1 cellular context compared by ENCODE assay signal in genomic region chr1:167803358-167804217, GRCh38.
TF ChIP-seq lines count a peak whose summit lies in the region.

No MANE protein-coding gene starts in this region.

TF ChIP-seq in GM12878, 131 proteins besides CTCF, POLR2A, EP300 and RAD21 (continued from another document and continues in another):
- TF ChIP-seq CUX1 (IDR thresholded peaks at IDR 0.05; ENCODE audit: insufficient replicate concordance, low read depth, low read length) (no peak), POLR2AphosphoS2 (IDR thresholded peaks at IDR 0.05; ENCODE audit: low read depth, low read length) (no peak), CBX5 (IDR thresholded peaks at IDR 0.05; ENCODE audit: low read depth) (peak; percentile 76; the same call in 1 of the 2 replicates), GABPA (IDR thresholded peaks at IDR 0.05; ENCODE audit: low read depth) (no peak), SMAD1 (IDR thresholded peaks at IDR 0.05; ENCODE audit: low read depth, partially characterized antibody) (no peak), SP1 (IDR thresholded peaks at IDR 0.05; ENCODE audit: low read depth, low read length) (no peak), CHD1 (IDR thresholded peaks at IDR 0.05; ENCODE audit: low read depth, low read length) (no peak), HDAC6 (IDR thresholded peaks at IDR 0.05; ENCODE audit: unreplicated experiment) (no peak), KLF5 (IDR thresholded peaks at IDR 0.05; ENCODE audit: partially characterized antibody) (no peak), BACH1 (IDR thresholded peaks at IDR 0.05; ENCODE audit: borderline replicate concordance) (no peak), NBN (IDR thresholded peaks at IDR 0.05) (0 out of 2 replicates have a peak, but pooled peaks have one; percentile 73), PML (IDR thresholded peaks at IDR 0.05; ENCODE audit: low read length) (no peak), HCFC1 (IDR thresholded peaks at IDR 0.05; ENCODE audit: low read length) (no peak), BMI1 (IDR thresholded peaks at IDR 0.05; ENCODE audit: borderline replicate concordance) (no peak), ATF7 (IDR thresholded peaks at IDR 0.05; ENCODE audit: low read depth) (no peak), WRNIP1 (IDR thresholded peaks at IDR 0.05; ENCODE audit: borderline replicate concordance, low read depth, low read length) (no peak), IRF4 (IDR thresholded peaks at IDR 0.05; ENCODE audit: low read depth, low read length) (0 out of 2 replicates have a peak, but pooled peaks have one; percentile 42), NR2C2 (IDR thresholded peaks at IDR 0.05; ENCODE audit: borderline replicate concordance, control insufficient read depth, insufficient read length, low read depth) (no peak), CBFB (IDR thresholded peaks at IDR 0.05; ENCODE audit: low read depth) (no peak), ZNF384 (IDR thresholded peaks at IDR 0.05; ENCODE audit: borderline replicate concordance, low read depth, low read length) (peak; percentile 20; the same call in 1 of the 2 replicates), PKNOX1 (IDR thresholded peaks at IDR 0.05) (no peak), EED (IDR thresholded peaks at IDR 0.05; ENCODE audit: low read depth) (peak; percentile 21; the same call in 1 of the 2 replicates), RFX5 (IDR thresholded peaks at IDR 0.05; ENCODE audit: low read depth, low read length) (no peak), GATAD2B (conservative IDR thresholded peaks at IDR 0.05; ENCODE audit: low read depth) (no peak; the same call in 1 of the 2 replicates), STAT3 (IDR thresholded peaks at IDR 0.05; ENCODE audit: low read depth, low read length) (no peak), YBX1 (IDR thresholded peaks at IDR 0.05) (no peak), ZNF274 (IDR thresholded peaks at IDR 0.05; ENCODE audit: insufficient read depth, insufficient read length) (no peak), NFXL1 (IDR thresholded peaks at IDR 0.05; ENCODE audit: borderline replicate concordance) (no peak), TCF12 (IDR thresholded peaks at IDR 0.05; ENCODE audit: low read depth, low read length) (0 out of 2 replicates have a peak, but pooled peaks have one; percentile 31), TCF3 (IDR thresholded peaks at IDR 0.05; ENCODE audit: borderline replicate concordance, insufficient read depth, low read depth, low read length) (no peak), ATF3 (IDR thresholded peaks at IDR 0.05; ENCODE audit: borderline replicate concordance, extremely low read depth, low read depth, low read length) (no peak), ATF2 (IDR thresholded peaks at IDR 0.05; ENCODE audit: low read length) (peak; percentile 21; the same call in 1 of the 2 replicates), MTA3 (IDR thresholded peaks at IDR 0.05; ENCODE audit: borderline replicate concordance, low read length) (no peak), TARDBP (IDR thresholded peaks at IDR 0.05; ENCODE audit: borderline replicate concordance) (no peak), RBBP5 (conservative IDR thresholded peaks at IDR 0.05) (no peak), YY1 (IDR thresholded peaks at IDR 0.05; ENCODE audit: low read depth, low read length) (peak; percentile 85), SMAD5 (IDR thresholded peaks at IDR 0.05; ENCODE audit: low read depth) (no peak), ZBED1 (IDR thresholded peaks at IDR 0.05; ENCODE audit: borderline replicate concordance) (no peak), MYB (IDR thresholded peaks at IDR 0.05; ENCODE audit: borderline replicate concordance, low read depth, low read length) (no peak), MYC (IDR thresholded peaks at IDR 0.05; ENCODE audit: insufficient read depth, insufficient read length, insufficient replicate concordance, low read length, severe bottlenecking) (no peak), RAD51 (IDR thresholded peaks at IDR 0.05) (no peak), SKIL (IDR thresholded peaks at IDR 0.05; ENCODE audit: low read depth, poor library complexity, severe bottlenecking) (peak; percentile 24), STAT1 (conservative IDR thresholded peaks at IDR 0.05) (no peak), SRF (IDR thresholded peaks at IDR 0.05; ENCODE audit: low read depth in 2 of 2, low read length in 2 of 2) (0 out of 4 replicates have a peak, but pooled peaks of 1 of the 2 experiments have one; percentile 6), NR2C1 (IDR thresholded peaks at IDR 0.05) (no peak), LARP7 (IDR thresholded peaks at IDR 0.05) (no peak), SMARCA5 (IDR thresholded peaks at IDR 0.05) (peak; percentile 88; the same call in 1 of the 2 replicates), SREBF2 (IDR thresholded peaks at IDR 0.05; ENCODE audit: low read length) (no peak), MEF2B (IDR thresholded peaks at IDR 0.05; ENCODE audit: partially characterized antibody, poor library complexity, severe bottlenecking) (no peak), SIX5 (IDR thresholded peaks at IDR 0.05; ENCODE audit: low read depth, low read length, severe bottlenecking) (no peak), NFIC (IDR thresholded peaks at IDR 0.05; ENCODE audit: low read depth, low read length) (no peak), IKZF1 (conservative IDR thresholded peaks at IDR 0.05) (peak; percentile 50; the same call in 1 of the 2 replicates), CHD4 (IDR thresholded peaks at IDR 0.05) (no peak), SUPT20H (IDR thresholded peaks at IDR 0.05; ENCODE audit: borderline replicate concordance, control insufficient read depth, low read depth, low read length) (no peak), ZNF24 (IDR thresholded peaks at IDR 0.05) (no peak)
- TF ChIP-seq, protein P1, sequence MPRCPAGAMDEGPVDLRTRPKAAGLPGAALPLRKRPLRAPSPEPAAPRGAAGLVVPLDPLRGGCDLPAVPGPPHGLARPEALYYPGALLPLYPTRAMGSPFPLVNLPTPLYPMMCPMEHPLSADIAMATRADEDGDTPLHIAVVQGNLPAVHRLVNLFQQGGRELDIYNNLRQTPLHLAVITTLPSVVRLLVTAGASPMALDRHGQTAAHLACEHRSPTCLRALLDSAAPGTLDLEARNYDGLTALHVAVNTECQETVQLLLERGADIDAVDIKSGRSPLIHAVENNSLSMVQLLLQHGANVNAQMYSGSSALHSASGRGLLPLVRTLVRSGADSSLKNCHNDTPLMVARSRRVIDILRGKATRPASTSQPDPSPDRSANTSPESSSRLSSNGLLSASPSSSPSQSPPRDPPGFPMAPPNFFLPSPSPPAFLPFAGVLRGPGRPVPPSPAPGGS (IDR thresholded peaks at IDR 0.05; ENCODE audit: borderline replicate concordance, insufficient read depth, low read depth, low read length, poor library complexity, severe bottlenecking): no peak
- TF ChIP-seq, protein P2, sequence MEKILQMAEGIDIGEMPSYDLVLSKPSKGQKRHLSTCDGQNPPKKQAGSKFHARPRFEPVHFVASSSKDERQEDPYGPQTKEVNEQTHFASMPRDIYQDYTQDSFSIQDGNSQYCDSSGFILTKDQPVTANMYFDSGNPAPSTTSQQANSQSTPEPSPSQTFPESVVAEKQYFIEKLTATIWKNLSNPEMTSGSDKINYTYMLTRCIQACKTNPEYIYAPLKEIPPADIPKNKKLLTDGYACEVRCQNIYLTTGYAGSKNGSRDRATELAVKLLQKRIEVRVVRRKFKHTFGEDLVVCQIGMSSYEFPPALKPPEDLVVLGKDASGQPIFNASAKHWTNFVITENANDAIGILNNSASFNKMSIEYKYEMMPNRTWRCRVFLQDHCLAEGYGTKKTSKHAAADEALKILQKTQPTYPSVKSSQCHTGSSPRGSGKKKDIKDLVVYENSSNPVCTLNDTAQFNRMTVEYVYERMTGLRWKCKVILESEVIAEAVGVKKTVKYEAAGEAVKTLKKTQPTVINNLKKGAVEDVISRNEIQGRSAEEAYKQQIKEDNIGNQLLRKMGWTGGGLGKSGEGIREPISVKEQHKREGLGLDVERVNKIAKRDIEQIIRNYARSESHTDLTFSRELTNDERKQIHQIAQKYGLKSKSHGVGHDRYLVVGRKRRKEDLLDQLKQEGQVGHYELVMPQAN (conservative IDR thresholded peaks at IDR 0.05): no peak
